ENCODE assay signal across 9 cellular contexts in genomic region chr15:90597477-90598052, GRCh38.
A peak's percentile ranks its signal among the peaks of the same experiment; 100 is the strongest.
DNase-seq lines count a peak whose midpoint lies in the region; ATAC-seq, FAIRE-seq and TF ChIP-seq lines count a peak whose summit lies in the region.
"Had no signal": no experiment of that assay in that cellular context is flagged by ENCODE, and none has a peak within 500 bp of the region (broad histone marks: within the 10 kb centered on the region; RNA-seq: fewer than 3 reads in every experiment).

No MANE protein-coding gene starts in this region.

- intact Hi-C loops in kidney (cut with DNase I) = no loop called here

- peak; percentile 40 for ATAC-seq in GM19438 (IDR thresholded peaks at IDR 0.05; ENCODE audit: low read depth, unreplicated experiment)
- ATAC-seq in HG03045 (IDR thresholded peaks at IDR 0.05; ENCODE audit: unreplicated experiment) = no peak

- no peak for TF ChIP-seq CTCF in kidney (IDR thresholded peaks at IDR 0.05; ENCODE audit: borderline replicate concordance, extremely low read depth, insufficient read depth)

- peaks cover 4 to 27% (median 21%) of the 10 kb centered on the region in 11 experiments; a peak in 18 of 22 replicates for H3K36me3 ChIP-seq in BLaER1 treated with 17β-estradiol and CSF1 and Interleukin-3, amounts not matched to agents 10 nM and 100 nM
- H3K36me3 ChIP-seq in Karpas-422 (ENCODE audit: insufficient read depth, low read length) (no peaks in the 10 kb centered on the region), kidney (ENCODE audit: control insufficient read depth in 1 of 2, insufficient read depth in 2 of 2, low read length in 2 of 2) (no peaks in the 10 kb centered on the region)

- H3K9ac ChIP-seq in BLaER1 treated with 17β-estradiol and CSF1 and Interleukin-3, amounts not matched to agents 10 nM and 100 nM = peak overlapping the region; percentile 54 to 79 (median 68); a peak in 20 of 22 replicates
- no peak overlapping the region for H3K9ac ChIP-seq in Karpas-422 (ENCODE audit: low read length)
- H3K9ac ChIP-seq in kidney (ENCODE audit: low read length in 2 of 2) = no peak overlapping the region

- DNase-seq in Karpas-422 = no peak
- DNase-seq in kidney = no peak
- DNase-seq in NCI-H1694 (lab: John Stamatoyannopoulos, UW) = no peak
- DNase-seq in HK-2 (ENCODE audit: unreplicated experiment) = no peak
- no peak for DNase-seq in stimulated activated CD4-positive, alpha-beta T cell treated with anti-CD3 and anti-CD28 coated beads, Interleukin-2, amount 100 ng/mL, for 48 hours

- H3K4me1 ChIP-seq in BLaER1 treated with 17β-estradiol and CSF1 and Interleukin-3, amounts not matched to agents 10 nM and 100 nM = peaks cover 71 to 86% (median 78%) of the 10 kb centered on the region in 10 experiments
- H3K4me1 ChIP-seq in Karpas-422 (ENCODE audit: low read length) (peaks cover 52% of the 10 kb centered on the region), kidney (ENCODE audit: control insufficient read depth in 1 of 2, insufficient read depth in 1 of 2, low read depth in 1 of 2, low read length in 2 of 2) (peaks cover 0 to 7% of the 10 kb centered on the region in 2 donors)

- H2AFZ ChIP-seq in Karpas-422 (ENCODE audit: low read length) = no peak overlapping the region

- H3K27me3 ChIP-seq in BLaER1 treated with 17β-estradiol and CSF1 and Interleukin-3, amounts not matched to agents 10 nM and 100 nM = no peaks in the 10 kb centered on the region
- H3K27me3 ChIP-seq in Karpas-422 (ENCODE audit: low read length) = no peaks in the 10 kb centered on the region

- no peak for FAIRE-seq in kidney (lab: Jason Lieb, UNC)

- peak overlapping the region; percentile 66 to 91 (median 84) for H3K27ac ChIP-seq in BLaER1 treated with 17β-estradiol and CSF1 and Interleukin-3, amounts not matched to agents 10 nM and 100 nM
- peak overlapping the region; percentile 28 for H3K27ac ChIP-seq in Karpas-422 (ENCODE audit: low read length)
- H3K27ac ChIP-seq in kidney (ENCODE audit: low read depth in 2 of 2, low read length in 2 of 2) = peak overlapping the region; percentile 0 to 71
- H3K27ac ChIP-seq: epithelial cell of prostate had no signal

- H3K9me2 ChIP-seq in Karpas-422 (replicated peaks; ENCODE audit: insufficient read depth, low read length) = no peaks in the 10 kb centered on the region

- no peaks in the 10 kb centered on the region for H3K9me3 ChIP-seq in BLaER1 treated with 17β-estradiol and CSF1 and Interleukin-3, amounts not matched to agents 10 nM and 100 nM (replicated peaks in 1 of 11)
- no peaks in the 10 kb centered on the region for H3K9me3 ChIP-seq in Karpas-422 (ENCODE audit: low read length)
- H3K9me3 ChIP-seq in kidney (ENCODE audit: control insufficient read depth in 1 of 2, low read length in 2 of 2) = no peaks in the 10 kb centered on the region

- peaks cover 9% of the 10 kb centered on the region for H3K79me2 ChIP-seq in Karpas-422 (ENCODE audit: low read length)

- peaks cover 0 to 11% (median 0%) of the 10 kb centered on the region in 11 experiments; a peak in 4 of 22 replicates for H4K20me1 ChIP-seq in BLaER1 treated with 17β-estradiol and CSF1 and Interleukin-3, amounts not matched to agents 10 nM and 100 nM
- no peaks in the 10 kb centered on the region for H4K20me1 ChIP-seq in Karpas-422 (ENCODE audit: insufficient read depth, low read depth, low read length)

- peak overlapping the region in 3 of 10 experiments; percentile 19 to 26 (median 25); a peak in 4 of 20 replicates for H3K4me3 ChIP-seq in BLaER1 treated with 17β-estradiol and CSF1 and Interleukin-3, amounts not matched to agents 10 nM and 100 nM
- no peak overlapping the region for H3K4me3 ChIP-seq in Karpas-422 (ENCODE audit: low read length)
- no peak overlapping the region for H3K4me3 ChIP-seq in kidney (ENCODE audit: low read length in 2 of 2)

- H3K4me2 ChIP-seq in BLaER1 treated with 17β-estradiol and CSF1 and Interleukin-3, amounts not matched to agents 10 nM and 100 nM = peak overlapping the region; percentile 80 to 95 (median 88)
- peak overlapping the region; percentile 22 for H3K4me2 ChIP-seq in Karpas-422 (ENCODE audit: low read depth, low read length, poor library complexity, severe bottlenecking)

Comparison
In these comparisons a context has a peak if more than half of its experiments do, and no peak if none do; other contexts are left out.
1. H3K27ac ChIP-seq: peak in every context shown above with its lines; median percentile 84 in BLaER1 treated with 17β-estradiol and CSF1 and Interleukin-3, amounts not matched to agents 10 nM and 100 nM; 36 in kidney; 28 in Karpas-422.
2. H3K9ac ChIP-seq: peak in BLaER1 treated with 17β-estradiol and CSF1 and Interleukin-3, amounts not matched to agents 10 nM and 100 nM (11 of 11); none in Karpas-422 (single experiment) and kidney (0 of 2).